4 cellular contexts compared by ENCODE assay signal in the genomic region with DNA sequence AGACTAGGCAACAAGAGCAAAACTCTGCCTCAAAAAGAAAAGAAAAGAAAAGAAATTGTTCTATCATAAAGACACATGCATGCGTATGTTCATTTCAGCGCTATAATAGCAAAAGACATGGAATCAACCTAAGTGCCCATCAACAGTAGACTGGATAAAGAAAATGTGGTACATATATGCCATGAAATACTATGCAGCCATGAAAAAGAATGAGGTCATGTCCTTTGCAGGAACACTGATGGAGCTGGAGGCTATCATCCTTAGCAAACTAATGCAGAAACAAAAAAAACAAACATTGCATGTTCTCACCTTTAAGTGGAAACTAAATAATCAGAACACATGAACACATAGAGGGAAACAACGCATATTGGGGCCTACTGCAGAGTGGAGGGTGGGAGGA.
A peak's percentile ranks its signal among the peaks of the same experiment; 100 is the strongest.
TF ChIP-seq lines count a peak whose summit lies in the region.

No MANE protein-coding gene starts in this region.

TF ChIP-seq in SK-N-SH treated with all-trans-retinoic acid at 6 μM for 48 hours, 23 proteins besides CTCF, POLR2A, EP300 and RAD21:
- TF ChIP-seq, protein P1, sequence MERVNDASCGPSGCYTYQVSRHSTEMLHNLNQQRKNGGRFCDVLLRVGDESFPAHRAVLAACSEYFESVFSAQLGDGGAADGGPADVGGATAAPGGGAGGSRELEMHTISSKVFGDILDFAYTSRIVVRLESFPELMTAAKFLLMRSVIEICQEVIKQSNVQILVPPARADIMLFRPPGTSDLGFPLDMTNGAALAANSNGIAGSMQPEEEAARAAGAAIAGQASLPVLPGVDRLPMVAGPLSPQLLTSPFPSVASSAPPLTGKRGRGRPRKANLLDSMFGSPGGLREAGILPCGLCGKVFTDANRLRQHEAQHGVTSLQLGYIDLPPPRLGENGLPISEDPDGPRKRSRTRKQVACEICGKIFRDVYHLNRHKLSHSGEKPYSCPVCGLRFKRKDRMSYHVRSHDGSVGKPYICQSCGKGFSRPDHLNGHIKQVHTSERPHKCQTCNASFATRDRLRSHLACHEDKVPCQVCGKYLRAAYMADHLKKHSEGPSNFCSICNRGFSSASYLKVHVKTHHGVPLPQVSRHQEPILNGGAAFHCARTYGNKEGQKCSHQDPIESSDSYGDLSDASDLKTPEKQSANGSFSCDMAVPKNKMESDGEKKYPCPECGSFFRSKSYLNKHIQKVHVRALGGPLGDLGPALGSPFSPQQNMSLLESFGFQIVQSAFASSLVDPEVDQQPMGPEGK (CRISPR knock-in tag; IDR thresholded peaks at IDR 0.05; ENCODE audit: borderline replicate concordance): no peak
- TF ChIP-seq SNAI2 (CRISPR knock-in tag; IDR thresholded peaks at IDR 0.05) (no peak), ZNF8 (CRISPR knock-in tag; IDR thresholded peaks at IDR 0.05) (0 out of 2 replicates have a peak, but pooled peaks have one; percentile 26)

TF ChIP-seq in SK-N-SH, 30 proteins besides CTCF, POLR2A, EP300 and RAD21:
- TF ChIP-seq JUND (IDR thresholded peaks at IDR 0.05) (no peak), FOXM1 (IDR thresholded peaks at IDR 0.05; ENCODE audit: low read depth) (no peak), RXRA (IDR thresholded peaks at IDR 0.05; ENCODE audit: borderline replicate concordance, low read depth) (no peak)
- TF ChIP-seq, protein P2, sequence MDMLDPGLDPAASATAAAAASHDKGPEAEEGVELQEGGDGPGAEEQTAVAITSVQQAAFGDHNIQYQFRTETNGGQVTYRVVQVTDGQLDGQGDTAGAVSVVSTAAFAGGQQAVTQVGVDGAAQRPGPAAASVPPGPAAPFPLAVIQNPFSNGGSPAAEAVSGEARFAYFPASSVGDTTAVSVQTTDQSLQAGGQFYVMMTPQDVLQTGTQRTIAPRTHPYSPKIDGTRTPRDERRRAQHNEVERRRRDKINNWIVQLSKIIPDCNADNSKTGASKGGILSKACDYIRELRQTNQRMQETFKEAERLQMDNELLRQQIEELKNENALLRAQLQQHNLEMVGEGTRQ (IDR thresholded peaks at IDR 0.05; ENCODE audit: borderline replicate concordance, low read depth, low read length): no peak

TF ChIP-seq in HEK293, 187 proteins besides CTCF, POLR2A, EP300 and RAD21:
- peak; percentile 83 for TF ChIP-seq ZNF146 (tag by site-specific recombination; IDR thresholded peaks at IDR 0.05)
- no peak for TF ChIP-seq ZFP3 (tag by site-specific recombination; IDR thresholded peaks at IDR 0.05; ENCODE audit: low read depth)
- TF ChIP-seq, protein P3, sequence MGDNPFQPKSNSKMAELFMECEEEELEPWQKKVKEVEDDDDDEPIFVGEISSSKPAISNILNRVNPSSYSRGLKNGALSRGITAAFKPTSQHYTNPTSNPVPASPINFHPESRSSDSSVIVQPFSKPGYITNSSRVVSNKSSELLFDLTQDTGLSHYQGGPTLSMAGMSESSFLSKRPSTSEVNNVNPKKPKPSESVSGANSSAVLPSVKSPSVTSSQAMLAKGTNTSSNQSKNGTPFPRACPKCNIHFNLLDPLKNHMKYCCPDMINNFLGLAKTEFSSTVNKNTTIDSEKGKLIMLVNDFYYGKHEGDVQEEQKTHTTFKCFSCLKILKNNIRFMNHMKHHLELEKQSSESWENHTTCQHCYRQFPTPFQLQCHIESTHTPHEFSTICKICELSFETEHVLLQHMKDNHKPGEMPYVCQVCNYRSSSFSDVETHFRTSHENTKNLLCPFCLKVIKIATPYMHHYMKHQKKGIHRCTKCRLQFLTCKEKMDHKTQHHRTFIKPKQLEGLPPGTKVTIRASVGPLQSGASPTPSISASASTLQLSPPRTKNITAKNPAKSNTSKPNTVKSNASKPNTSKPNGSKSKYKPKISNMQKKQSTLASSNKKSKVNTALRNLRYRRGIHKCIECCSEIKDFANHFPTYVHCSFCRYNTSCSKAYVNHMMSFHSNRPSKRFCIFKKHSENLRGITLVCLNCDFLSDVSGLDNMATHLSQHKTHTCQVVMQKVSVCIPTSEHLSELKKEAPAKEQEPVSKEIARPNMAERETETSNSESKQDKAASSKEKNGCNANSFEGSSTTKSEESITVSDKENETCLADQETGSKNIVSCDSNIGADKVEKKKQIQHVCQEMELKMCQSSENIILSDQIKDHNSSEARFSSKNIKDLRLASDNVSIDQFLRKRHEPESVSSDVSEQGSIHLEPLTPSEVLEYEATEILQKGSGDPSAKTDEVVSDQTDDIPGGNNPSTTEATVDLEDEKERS (tag by site-specific recombination; IDR thresholded peaks at IDR 0.05): 0 out of 2 replicates have a peak, but pooled peaks have one; percentile 39

TF ChIP-seq in K562, 482 proteins besides CTCF, POLR2A, EP300 and RAD21:
- no peak for TF ChIP-seq NFE2L1 (tag; IDR thresholded peaks at IDR 0.05; ENCODE audit: borderline replicate concordance, low read depth)
- TF ChIP-seq ZNF764 (CRISPR knock-in tag; IDR thresholded peaks at IDR 0.05; ENCODE audit: low read depth): no peak
- no peak for TF ChIP-seq BRD9 (IDR thresholded peaks at IDR 0.05; ENCODE audit: low read depth, partially characterized antibody)
- peak; percentile 49 for TF ChIP-seq RBM25 (IDR thresholded peaks at IDR 0.05; ENCODE audit: low read depth, low read length, severe bottlenecking)
- TF ChIP-seq, protein P4, sequence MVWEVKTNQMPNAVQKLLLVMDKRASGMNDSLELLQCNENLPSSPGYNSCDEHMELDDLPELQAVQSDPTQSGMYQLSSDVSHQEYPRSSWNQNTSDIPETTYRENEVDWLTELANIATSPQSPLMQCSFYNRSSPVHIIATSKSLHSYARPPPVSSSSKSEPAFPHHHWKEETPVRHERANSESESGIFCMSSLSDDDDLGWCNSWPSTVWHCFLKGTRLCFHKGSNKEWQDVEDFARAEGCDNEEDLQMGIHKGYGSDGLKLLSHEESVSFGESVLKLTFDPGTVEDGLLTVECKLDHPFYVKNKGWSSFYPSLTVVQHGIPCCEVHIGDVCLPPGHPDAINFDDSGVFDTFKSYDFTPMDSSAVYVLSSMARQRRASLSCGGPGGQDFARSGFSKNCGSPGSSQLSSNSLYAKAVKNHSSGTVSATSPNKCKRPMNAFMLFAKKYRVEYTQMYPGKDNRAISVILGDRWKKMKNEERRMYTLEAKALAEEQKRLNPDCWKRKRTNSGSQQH (CRISPR knock-in tag; IDR thresholded peaks at IDR 0.05): no peak
- TF ChIP-seq ZNF146 (CRISPR knock-in tag; IDR thresholded peaks at IDR 0.05; ENCODE audit: unreplicated experiment): peak; percentile 68
